Comparison of ENCODE assay signal across 32 cellular contexts in the genomic region with DNA sequence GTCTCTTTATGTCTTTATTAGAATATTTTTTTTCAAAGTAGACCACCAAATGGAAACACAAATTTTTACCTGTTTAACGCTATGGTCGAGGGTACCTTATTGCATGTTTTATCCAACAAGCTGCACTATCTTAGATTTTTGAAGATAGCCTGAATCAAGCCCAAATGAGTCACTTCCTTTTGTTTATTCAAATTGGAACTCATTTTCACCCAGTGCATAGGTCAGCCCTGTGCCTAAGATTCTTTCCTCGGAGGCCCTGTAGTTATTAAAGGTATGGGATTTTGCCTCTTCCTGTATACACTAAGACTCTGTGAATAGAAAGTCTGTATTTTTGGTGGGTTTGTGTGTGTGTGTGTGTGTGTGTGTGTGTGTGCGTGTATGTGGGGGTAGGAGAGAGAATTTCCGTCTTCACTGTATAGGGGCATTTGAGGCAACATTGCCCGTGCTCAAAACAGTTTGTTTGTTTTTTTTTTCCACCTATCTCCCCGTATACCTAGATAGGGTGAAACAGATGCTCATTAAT.
DNase-seq lines count a peak whose midpoint lies in the region; ATAC-seq and TF ChIP-seq lines count a peak whose summit lies in the region.
"Had no signal": no experiment of that assay in that cellular context is flagged by ENCODE, and none has a peak within 500 bp of the region (broad histone marks: within the 10 kb centered on the region; RNA-seq: fewer than 3 reads in every experiment).

No MANE protein-coding gene starts in this region.

- H3K27ac ChIP-seq in WERI-Rb-1: peak overlapping the region; percentile 39
- no peak overlapping the region for H3K27ac ChIP-seq in neuronal stem cell (replicated peaks; ENCODE audit: low read length)
- H3K27ac ChIP-seq: brain microvascular endothelial cell, gastroesophageal sphincter, parathyroid adenoma, suprapubic skin, upper lobe of left lung had no signal

- H3K79me1 ChIP-seq in neuronal stem cell (ENCODE audit: low read depth, low read length): no peaks in the 10 kb centered on the region

- no peak overlapping the region for H2BK120ac ChIP-seq in neuronal stem cell (ENCODE audit: low read depth, low read length)

- peak overlapping the region; percentile 57 for H2AFZ ChIP-seq in neuronal stem cell (ENCODE audit: low read length)
- H2AFZ ChIP-seq: parathyroid adenoma had no signal

- peaks cover 2 to 12% of the 10 kb centered on the region in 2 donors for H3K4me1 ChIP-seq in neuronal stem cell (ENCODE audit: control insufficient read depth in 2 of 2, insufficient read depth in 1 of 2, low read depth in 1 of 2, low read length in 2 of 2)
- H3K4me1 ChIP-seq: gastroesophageal sphincter, parathyroid adenoma, suprapubic skin, upper lobe of left lung had no signal

- no peak overlapping the region for H3K9ac ChIP-seq in neuronal stem cell (ENCODE audit: low read depth, low read length, poor library complexity)
- H3K9ac ChIP-seq: parathyroid adenoma had no signal

- H3K14ac ChIP-seq in neuronal stem cell (ENCODE audit: low read length): no peak overlapping the region

- no CpG with 5 or more reads among the region's 7 CpGs for WGBS in neuronal stem cell (ENCODE audit: extremely low coverage in 2 of 2, insufficient read length in 2 of 2, insufficient replicate concordance in 1 of 2), 2 donors

- H3K36me3 ChIP-seq in WERI-Rb-1 (no peaks in the 10 kb centered on the region), neuronal stem cell (replicated peaks in 1 of 2; ENCODE audit: control insufficient read depth in 2 of 2, insufficient read depth in 2 of 2, low read length in 2 of 2) (no peaks in the 10 kb centered on the region)
- H3K36me3 ChIP-seq: brain microvascular endothelial cell, gastroesophageal sphincter, suprapubic skin, upper lobe of left lung had no signal

- H4K8ac ChIP-seq in neuronal stem cell (ENCODE audit: low read depth, low read length): no peak overlapping the region

- H2AK5ac ChIP-seq in neuronal stem cell (ENCODE audit: low read depth, low read length): no peak overlapping the region

- no peak for TF ChIP-seq CTCF in WERI-Rb-1 (IDR thresholded peaks at IDR 0.05; ENCODE audit: low read depth, low read length)

- no peak for ATAC-seq in HG03439 (IDR thresholded peaks at IDR 0.05; ENCODE audit: unreplicated experiment)
- no peak for ATAC-seq in left ventricle myocardium superior
- ATAC-seq: activated naive CD4-positive, alpha-beta T cell treated with anti-CD3 and anti-CD28 coated beads, Interleukin-2, amount 50 U/mL, for 72 hours; gastroesophageal sphincter; mucosa of descending colon had no signal

- H2BK5ac ChIP-seq in neuronal stem cell (ENCODE audit: low read length): no peak overlapping the region

- no peak overlapping the region for H3K4me3 ChIP-seq in WERI-Rb-1 (ENCODE audit: low read depth, low read length)
- H3K4me3 ChIP-seq in neuronal stem cell (ENCODE audit: low read length in 2 of 2): no peak overlapping the region
- H3K4me3 ChIP-seq: gastroesophageal sphincter, lung, mucosa of descending colon, smooth muscle cell, suprapubic skin, upper lobe of left lung had no signal

- no peak overlapping the region for H3K4ac ChIP-seq in neuronal stem cell (ENCODE audit: low read length)

- no peak overlapping the region for H3K23ac ChIP-seq in neuronal stem cell (ENCODE audit: low read depth, low read length, poor library complexity)

- no peak overlapping the region for H3K18ac ChIP-seq in neuronal stem cell (ENCODE audit: low read length)

- H3K9me3 ChIP-seq in WERI-Rb-1 (ENCODE audit: severe bottlenecking) (no peaks in the 10 kb centered on the region), neuronal stem cell (replicated peaks in 1 of 2; ENCODE audit: control insufficient read depth in 2 of 2, insufficient read depth in 1 of 2, low read depth in 1 of 2, low read length in 2 of 2) (no peaks in the 10 kb centered on the region)
- H3K9me3 ChIP-seq: gastroesophageal sphincter, mucosa of descending colon, suprapubic skin, upper lobe of left lung had no signal

- no peak overlapping the region for H4K91ac ChIP-seq in neuronal stem cell (ENCODE audit: low read depth, low read length, poor library complexity)

- H3K4me2 ChIP-seq in neuronal stem cell (ENCODE audit: insufficient read depth, low read length, poor library complexity, severe bottlenecking): no peak overlapping the region
- H3K4me2 ChIP-seq: smooth muscle cell had no signal

- peak; percentile 19 for DNase-seq in DMS53 (lab: John Stamatoyannopoulos, UW)
- no peak for DNase-seq in DMS53 treated with DMSO at 0.1 percent for 48 hours (lab: John Stamatoyannopoulos, UW; ENCODE audit: unreplicated experiment)
- peak; percentile 48 for DNase-seq in NCI-H146 (lab: John Stamatoyannopoulos, UW)
- DNase-seq in WERI-Rb-1: no peak
- no peak for DNase-seq in neuronal stem cell (ENCODE audit: low spot score)
- DNase-seq in globus pallidus (ENCODE audit: low spot score): no peak
- no peak for DNase-seq in left ventricle myocardium superior
- DNase-seq: 8988T; activated B cell treated with CpG ODN at 0.5 μM for 24 hours; activated CD4-positive, alpha-beta T cell treated with anti-CD3 and anti-CD28 coated beads, Interleukin-2, amount 50 U/mL, for 1 hour; activated effector memory CD4-positive, alpha-beta T cell treated with Interleukin-2 at 50 U/mL for 16 hours; activated T-cell treated with anti-CD3 and anti-CD28 coated beads, Interleukin-2, amount 50 U/mL, for 1 hour; amygdala; brain microvascular endothelial cell; C1 segment of cervical spinal cord; EL; HCEC 1CT; hippocampal formation; mucosa of descending colon; NCI-H1105 treated with DMSO at 0.1 percent for 48 hours; NCI-H2227 treated with DMSO at 0.1 percent for 48 hours; NCI-H526 treated with DMSO at 0.1 percent for 48 hours; nephron progenitor cell; stimulated activated naive CD4-positive, alpha-beta T cell treated with Interleukin-2 at 50 U/mL for 16 hours; upper lobe of left lung had no signal

- intact Hi-C loops in left ventricle myocardium superior (cut with micrococcal nuclease): no loop called here

- H2BK12ac ChIP-seq in neuronal stem cell (ENCODE audit: low read length): no peak overlapping the region

- H3K27me3 ChIP-seq in WERI-Rb-1 (ENCODE audit: insufficient read depth, low read depth, severe bottlenecking): no peaks in the 10 kb centered on the region
- no peaks in the 10 kb centered on the region for H3K27me3 ChIP-seq in neuronal stem cell (ENCODE audit: control insufficient read depth in 3 of 3, insufficient read depth in 3 of 3, low read depth in 1 of 3, low read length in 3 of 3)
- H3K27me3 ChIP-seq: brain microvascular endothelial cell, gastroesophageal sphincter, suprapubic skin, upper lobe of left lung had no signal

- no peak overlapping the region for H2BK15ac ChIP-seq in neuronal stem cell (ENCODE audit: low read length)

Comparison
In these comparisons a context has a peak if more than half of its experiments do, and no peak if none do; other contexts are left out.
1. DNase-seq: peak in DMS53 (single experiment) and NCI-H146 (single experiment); none in DMS53 treated with DMSO at 0.1 percent for 48 hours (single experiment), WERI-Rb-1 (single experiment), neuronal stem cell (single experiment), globus pallidus (single experiment) and left ventricle myocardium superior (single experiment).